ENCODE assay signal across 14 cellular contexts in the genomic region with DNA sequence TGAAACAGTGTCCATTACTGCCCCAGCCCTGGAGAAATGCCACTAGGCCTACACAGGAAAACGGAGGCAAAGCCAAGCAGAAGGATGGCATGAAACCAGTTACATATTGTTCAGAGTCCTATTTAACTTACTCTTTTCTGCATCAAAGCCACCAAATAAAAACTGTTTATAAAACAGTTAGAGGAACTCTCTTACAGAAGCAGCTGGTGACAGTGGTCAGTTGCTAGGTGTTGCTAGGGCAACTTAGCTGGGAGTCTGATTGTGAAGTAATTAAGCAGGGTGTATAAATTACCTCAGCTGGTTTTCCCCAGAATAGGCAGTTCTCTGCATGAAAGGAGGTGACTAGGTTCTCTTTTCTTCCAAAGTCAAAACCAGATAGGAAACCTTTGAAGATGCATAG.
DNase-seq lines count a peak whose midpoint lies in the region; ATAC-seq and TF ChIP-seq lines count a peak whose summit lies in the region.
"Had no signal": no experiment of that assay in that cellular context is flagged by ENCODE, and none has a peak within 500 bp of the region (broad histone marks: within the 10 kb centered on the region; RNA-seq: fewer than 3 reads in every experiment).

No MANE protein-coding gene starts in this region.

- DNase-seq in NCI-H524 (lab: John Stamatoyannopoulos, UW): peak; percentile 7 to 39
- DNase-seq in NCI-H524 treated with DMSO at 0.1 percent for 48 hours (lab: John Stamatoyannopoulos, UW): no peak
- peak; percentile 46 for DNase-seq in NCI-H345 (lab: John Stamatoyannopoulos, UW)
- peak; percentile 84 for DNase-seq in left kidney (ENCODE audit: low read depth, low spot score)
- no peak for DNase-seq in type B pancreatic cell (ENCODE audit: extremely low spot score, unreplicated experiment)
- no peak for DNase-seq in foreskin keratinocyte
- DNase-seq in cerebellum (ENCODE audit: low spot score): no peak
- DNase-seq: activated naive CD4-positive, alpha-beta T cell treated with anti-CD3 and anti-CD28 coated beads, Interleukin-2, amount 10 ng/mL, durations not matched to agents 7 days and 5 days; brain microvascular endothelial cell; CD8-positive, alpha-beta memory T cell; effector CD8-positive, alpha-beta T cell had no signal

- no peaks in the 10 kb centered on the region for H3K36me3 Mint-ChIP-seq in type B pancreatic cell
- H3K36me3 Mint-ChIP-seq: activated naive CD4-positive, alpha-beta T cell treated with anti-CD3 and anti-CD28 coated beads, Interleukin-2, amount 10 ng/mL, durations not matched to agents 7 days and 5 days; CD8-positive, alpha-beta memory T cell had no signal

- H3K4me1 Mint-ChIP-seq in type B pancreatic cell (ENCODE audit: unreplicated experiment): peaks cover 8% of the 10 kb centered on the region
- H3K4me1 Mint-ChIP-seq: activated naive CD4-positive, alpha-beta T cell treated with anti-CD3 and anti-CD28 coated beads, Interleukin-2, amount 10 ng/mL, durations not matched to agents 7 days and 5 days; CD8-positive, alpha-beta memory T cell had no signal

- H3K27ac Mint-ChIP-seq in type B pancreatic cell: peak overlapping the region; percentile 40
- H3K27ac Mint-ChIP-seq: activated naive CD4-positive, alpha-beta T cell treated with anti-CD3 and anti-CD28 coated beads, Interleukin-2, amount 10 ng/mL, durations not matched to agents 7 days and 5 days; T-helper 1 cell treated with Interleukin-12 subunit alpha and Interleukin-12 subunit beta and Interleukin-4 antibody, amounts not matched to agents 30 μg/mL and 1 μg/mL, for 36 hours had no signal

- no peaks in the 10 kb centered on the region for H3K9me3 Mint-ChIP-seq in type B pancreatic cell
- H3K9me3 Mint-ChIP-seq: activated naive CD4-positive, alpha-beta T cell treated with anti-CD3 and anti-CD28 coated beads, Interleukin-2, amount 10 ng/mL, durations not matched to agents 7 days and 5 days; CD8-positive, alpha-beta memory T cell; T-helper 1 cell treated with Interleukin-12 subunit alpha and Interleukin-12 subunit beta and Interleukin-4 antibody, amounts not matched to agents 30 μg/mL and 1 μg/mL, for 36 hours had no signal

- TF ChIP-seq CTCF in type B pancreatic cell (conservative IDR thresholded peaks at IDR 0.05): no peak
- no peak for TF ChIP-seq CTCF in foreskin keratinocyte (conservative IDR thresholded peaks at IDR 0.05)

- H3K27ac ChIP-seq in foreskin keratinocyte: no peak overlapping the region
- H3K27ac ChIP-seq: brain microvascular endothelial cell had no signal

- H3K27me3 ChIP-seq in foreskin keratinocyte: peaks cover 27% of the 10 kb centered on the region
- H3K27me3 ChIP-seq: brain microvascular endothelial cell had no signal

- no peak for ATAC-seq in foreskin keratinocyte
- ATAC-seq in GM18511 (IDR thresholded peaks at IDR 0.05; ENCODE audit: unreplicated experiment): no peak
- ATAC-seq: left lobe of liver had no signal

- H3K27me3 Mint-ChIP-seq in type B pancreatic cell: peaks cover 3% of the 10 kb centered on the region

- H3K4me3 Mint-ChIP-seq in type B pancreatic cell: peak overlapping the region; percentile 16
- H3K4me3 Mint-ChIP-seq: activated naive CD4-positive, alpha-beta T cell treated with anti-CD3 and anti-CD28 coated beads, Interleukin-2, amount 10 ng/mL, durations not matched to agents 7 days and 5 days; CD8-positive, alpha-beta memory T cell; T-helper 1 cell treated with Interleukin-12 subunit alpha and Interleukin-12 subunit beta and Interleukin-4 antibody, amounts not matched to agents 30 μg/mL and 1 μg/mL, for 36 hours had no signal

- no peaks in the 10 kb centered on the region for H3K4me1 ChIP-seq in foreskin keratinocyte

Comparison
In these comparisons a context has a peak if more than half of its experiments do, and no peak if none do; other contexts are left out.
1. DNase-seq: peak in NCI-H524 (2 of 2), NCI-H345 (single experiment) and left kidney (single experiment); none in NCI-H524 treated with DMSO at 0.1 percent for 48 hours (single experiment), type B pancreatic cell (single experiment), foreskin keratinocyte (0 of 2) and cerebellum (single experiment).